1 cellular context compared by ENCODE assay signal in genomic region chrX:46580613-46581012, GRCh38.
TF ChIP-seq lines count a peak whose summit lies in the region.

No MANE protein-coding gene starts in this region.

TF ChIP-seq in GM12878, 131 proteins besides CTCF, POLR2A, EP300 and RAD21 (continued from another document and continues in another):
- no peak for TF ChIP-seq REST (IDR thresholded peaks at IDR 0.05; ENCODE audit: low read depth, low read length)
- TF ChIP-seq DPF2 (IDR thresholded peaks at IDR 0.05) = peak; percentile 51
- TF ChIP-seq SRF (IDR thresholded peaks at IDR 0.05; ENCODE audit: low read depth in 2 of 2, low read length in 2 of 2) = no peak
- no peak for TF ChIP-seq RB1 (IDR thresholded peaks at IDR 0.05; ENCODE audit: borderline replicate concordance)
- TF ChIP-seq NBN (IDR thresholded peaks at IDR 0.05) = no peak
- TF ChIP-seq BRCA1 (IDR thresholded peaks at IDR 0.05; ENCODE audit: low read depth, low read length) = no peak
- TF ChIP-seq SIN3A (IDR thresholded peaks at IDR 0.05; ENCODE audit: low read depth, low read length) = no peak
- no peak for TF ChIP-seq NR2C2 (IDR thresholded peaks at IDR 0.05; ENCODE audit: borderline replicate concordance, control insufficient read depth, insufficient read length, low read depth)
- no peak for TF ChIP-seq CHD4 (IDR thresholded peaks at IDR 0.05)
- no peak for TF ChIP-seq TCF12 (IDR thresholded peaks at IDR 0.05; ENCODE audit: low read depth, low read length)
- no peak for TF ChIP-seq HDAC6 (IDR thresholded peaks at IDR 0.05; ENCODE audit: unreplicated experiment)
- no peak for TF ChIP-seq STAT3 (IDR thresholded peaks at IDR 0.05; ENCODE audit: low read depth, low read length)
- peak; percentile 54; the same call in 1 of the 2 replicates for TF ChIP-seq SPI1 (IDR thresholded peaks at IDR 0.05; ENCODE audit: borderline replicate concordance, insufficient read depth, low read depth, low read length)
- TF ChIP-seq IKZF1 (conservative IDR thresholded peaks at IDR 0.05) = peak; percentile 51; the same call in 1 of the 2 replicates
- TF ChIP-seq RFX5 (IDR thresholded peaks at IDR 0.05; ENCODE audit: low read depth, low read length) = no peak
- peak; percentile 48; the same call in 1 of the 2 replicates for TF ChIP-seq NFIC (IDR thresholded peaks at IDR 0.05; ENCODE audit: low read depth, low read length)
- no peak for TF ChIP-seq ATF3 (IDR thresholded peaks at IDR 0.05; ENCODE audit: borderline replicate concordance, extremely low read depth, low read depth, low read length)
- TF ChIP-seq MYC (IDR thresholded peaks at IDR 0.05; ENCODE audit: insufficient read depth, insufficient read length, insufficient replicate concordance, low read length, severe bottlenecking) = no peak
- no peak for TF ChIP-seq SUPT20H (IDR thresholded peaks at IDR 0.05; ENCODE audit: borderline replicate concordance, control insufficient read depth, low read depth, low read length)
- no peak for TF ChIP-seq PML (IDR thresholded peaks at IDR 0.05; ENCODE audit: low read length)
- TF ChIP-seq, protein P1, sequence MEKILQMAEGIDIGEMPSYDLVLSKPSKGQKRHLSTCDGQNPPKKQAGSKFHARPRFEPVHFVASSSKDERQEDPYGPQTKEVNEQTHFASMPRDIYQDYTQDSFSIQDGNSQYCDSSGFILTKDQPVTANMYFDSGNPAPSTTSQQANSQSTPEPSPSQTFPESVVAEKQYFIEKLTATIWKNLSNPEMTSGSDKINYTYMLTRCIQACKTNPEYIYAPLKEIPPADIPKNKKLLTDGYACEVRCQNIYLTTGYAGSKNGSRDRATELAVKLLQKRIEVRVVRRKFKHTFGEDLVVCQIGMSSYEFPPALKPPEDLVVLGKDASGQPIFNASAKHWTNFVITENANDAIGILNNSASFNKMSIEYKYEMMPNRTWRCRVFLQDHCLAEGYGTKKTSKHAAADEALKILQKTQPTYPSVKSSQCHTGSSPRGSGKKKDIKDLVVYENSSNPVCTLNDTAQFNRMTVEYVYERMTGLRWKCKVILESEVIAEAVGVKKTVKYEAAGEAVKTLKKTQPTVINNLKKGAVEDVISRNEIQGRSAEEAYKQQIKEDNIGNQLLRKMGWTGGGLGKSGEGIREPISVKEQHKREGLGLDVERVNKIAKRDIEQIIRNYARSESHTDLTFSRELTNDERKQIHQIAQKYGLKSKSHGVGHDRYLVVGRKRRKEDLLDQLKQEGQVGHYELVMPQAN (conservative IDR thresholded peaks at IDR 0.05) = no peak
- TF ChIP-seq ZNF24 (IDR thresholded peaks at IDR 0.05) = no peak
- TF ChIP-seq, protein P2, sequence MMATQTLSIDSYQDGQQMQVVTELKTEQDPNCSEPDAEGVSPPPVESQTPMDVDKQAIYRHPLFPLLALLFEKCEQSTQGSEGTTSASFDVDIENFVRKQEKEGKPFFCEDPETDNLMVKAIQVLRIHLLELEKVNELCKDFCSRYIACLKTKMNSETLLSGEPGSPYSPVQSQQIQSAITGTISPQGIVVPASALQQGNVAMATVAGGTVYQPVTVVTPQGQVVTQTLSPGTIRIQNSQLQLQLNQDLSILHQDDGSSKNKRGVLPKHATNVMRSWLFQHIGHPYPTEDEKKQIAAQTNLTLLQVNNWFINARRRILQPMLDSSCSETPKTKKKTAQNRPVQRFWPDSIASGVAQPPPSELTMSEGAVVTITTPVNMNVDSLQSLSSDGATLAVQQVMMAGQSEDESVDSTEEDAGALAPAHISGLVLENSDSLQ (IDR thresholded peaks at IDR 0.05) = no peak
- TF ChIP-seq JUND (IDR thresholded peaks at IDR 0.05; ENCODE audit: low read depth, low read length) = no peak
- no peak for TF ChIP-seq ZNF217 (IDR thresholded peaks at IDR 0.05)
- TF ChIP-seq KLF5 (IDR thresholded peaks at IDR 0.05; ENCODE audit: partially characterized antibody) = no peak
- TF ChIP-seq MXI1 (IDR thresholded peaks at IDR 0.05; ENCODE audit: low read depth, low read length) = no peak
- no peak for TF ChIP-seq E2F8 (IDR thresholded peaks at IDR 0.05; ENCODE audit: low read depth, partially characterized antibody)
- TF ChIP-seq NR2C1 (IDR thresholded peaks at IDR 0.05) = no peak
- no peak for TF ChIP-seq SMAD5 (IDR thresholded peaks at IDR 0.05; ENCODE audit: low read depth)
- TF ChIP-seq IRF3 (IDR thresholded peaks at IDR 0.05) = no peak
- TF ChIP-seq RAD51 (IDR thresholded peaks at IDR 0.05) = no peak
- no peak for TF ChIP-seq ASH2L (IDR thresholded peaks at IDR 0.05; ENCODE audit: borderline replicate concordance, low read depth)
- TF ChIP-seq CHD2 (IDR thresholded peaks at IDR 0.05; ENCODE audit: borderline replicate concordance, low read depth, low read length) = no peak
- TF ChIP-seq PAX8 (IDR thresholded peaks at IDR 0.05) = no peak
- no peak for TF ChIP-seq ZNF274 (IDR thresholded peaks at IDR 0.05; ENCODE audit: insufficient read depth, insufficient read length)
- TF ChIP-seq GABPA (IDR thresholded peaks at IDR 0.05; ENCODE audit: low read depth) = no peak
- peak; percentile 50; the same call in 1 of the 2 replicates for TF ChIP-seq ATF2 (IDR thresholded peaks at IDR 0.05; ENCODE audit: low read length)
- TF ChIP-seq, protein P3, sequence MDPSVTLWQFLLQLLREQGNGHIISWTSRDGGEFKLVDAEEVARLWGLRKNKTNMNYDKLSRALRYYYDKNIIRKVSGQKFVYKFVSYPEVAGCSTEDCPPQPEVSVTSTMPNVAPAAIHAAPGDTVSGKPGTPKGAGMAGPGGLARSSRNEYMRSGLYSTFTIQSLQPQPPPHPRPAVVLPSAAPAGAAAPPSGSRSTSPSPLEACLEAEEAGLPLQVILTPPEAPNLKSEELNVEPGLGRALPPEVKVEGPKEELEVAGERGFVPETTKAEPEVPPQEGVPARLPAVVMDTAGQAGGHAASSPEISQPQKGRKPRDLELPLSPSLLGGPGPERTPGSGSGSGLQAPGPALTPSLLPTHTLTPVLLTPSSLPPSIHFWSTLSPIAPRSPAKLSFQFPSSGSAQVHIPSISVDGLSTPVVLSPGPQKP (IDR thresholded peaks at IDR 0.05; ENCODE audit: low read depth, low read length) = no peak
- peak; percentile 85 for TF ChIP-seq JUNB (IDR thresholded peaks at IDR 0.05)
- TF ChIP-seq IKZF2 (IDR thresholded peaks at IDR 0.05) = peak in 1 of 2 experiments; percentile 43; a peak in 2 of 4 replicates
- no peak for TF ChIP-seq EZH2 (IDR thresholded peaks at IDR 0.05; ENCODE audit: borderline replicate concordance, control insufficient read depth, low read depth, low read length)
- no peak for TF ChIP-seq ZSCAN29 (IDR thresholded peaks at IDR 0.05)
- TF ChIP-seq CREB1 (IDR thresholded peaks at IDR 0.05; ENCODE audit: low read depth) = no peak
- TF ChIP-seq ZNF592 (IDR thresholded peaks at IDR 0.05) = no peak
- TF ChIP-seq, protein P4, sequence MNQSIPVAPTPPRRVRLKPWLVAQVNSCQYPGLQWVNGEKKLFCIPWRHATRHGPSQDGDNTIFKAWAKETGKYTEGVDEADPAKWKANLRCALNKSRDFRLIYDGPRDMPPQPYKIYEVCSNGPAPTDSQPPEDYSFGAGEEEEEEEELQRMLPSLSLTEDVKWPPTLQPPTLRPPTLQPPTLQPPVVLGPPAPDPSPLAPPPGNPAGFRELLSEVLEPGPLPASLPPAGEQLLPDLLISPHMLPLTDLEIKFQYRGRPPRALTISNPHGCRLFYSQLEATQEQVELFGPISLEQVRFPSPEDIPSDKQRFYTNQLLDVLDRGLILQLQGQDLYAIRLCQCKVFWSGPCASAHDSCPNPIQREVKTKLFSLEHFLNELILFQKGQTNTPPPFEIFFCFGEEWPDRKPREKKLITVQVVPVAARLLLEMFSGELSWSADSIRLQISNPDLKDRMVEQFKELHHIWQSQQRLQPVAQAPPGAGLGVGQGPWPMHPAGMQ (IDR thresholded peaks at IDR 0.05; ENCODE audit: borderline replicate concordance) = no peak
- no peak for TF ChIP-seq SMC3 (IDR thresholded peaks at IDR 0.05; ENCODE audit: borderline replicate concordance, low read length)
- no peak for TF ChIP-seq RELA (IDR thresholded peaks at IDR 0.05; ENCODE audit: borderline replicate concordance, partially characterized antibody)
